Comparison of ENCODE assay signal across 2 cellular contexts in the genomic region with DNA sequence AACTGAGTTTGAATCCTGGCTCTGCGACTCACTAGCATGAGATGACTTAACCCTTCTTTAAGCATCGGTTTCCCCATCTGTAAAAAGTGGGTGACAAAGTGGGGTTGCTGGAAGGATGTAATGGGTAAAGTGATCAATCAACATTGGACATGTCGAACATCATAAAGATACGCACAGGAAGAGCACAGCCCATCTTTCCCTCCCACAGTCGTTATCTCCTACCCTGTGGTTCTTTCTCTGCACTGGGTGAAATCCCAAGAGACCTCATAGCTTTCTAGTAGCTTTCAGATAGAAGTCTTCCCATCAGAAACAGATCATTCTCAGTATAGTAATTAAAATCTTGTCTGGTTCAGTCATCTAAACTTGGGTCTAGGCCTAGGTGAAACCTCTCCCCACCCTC.
TF ChIP-seq lines count a peak whose summit lies in the region.

No MANE protein-coding gene starts in this region.

TF ChIP-seq in A549, 52 proteins besides CTCF, POLR2A, EP300 and RAD21:
- no peak for TF ChIP-seq SREBF2 (IDR thresholded peaks at IDR 0.05)
- TF ChIP-seq, protein P1, sequence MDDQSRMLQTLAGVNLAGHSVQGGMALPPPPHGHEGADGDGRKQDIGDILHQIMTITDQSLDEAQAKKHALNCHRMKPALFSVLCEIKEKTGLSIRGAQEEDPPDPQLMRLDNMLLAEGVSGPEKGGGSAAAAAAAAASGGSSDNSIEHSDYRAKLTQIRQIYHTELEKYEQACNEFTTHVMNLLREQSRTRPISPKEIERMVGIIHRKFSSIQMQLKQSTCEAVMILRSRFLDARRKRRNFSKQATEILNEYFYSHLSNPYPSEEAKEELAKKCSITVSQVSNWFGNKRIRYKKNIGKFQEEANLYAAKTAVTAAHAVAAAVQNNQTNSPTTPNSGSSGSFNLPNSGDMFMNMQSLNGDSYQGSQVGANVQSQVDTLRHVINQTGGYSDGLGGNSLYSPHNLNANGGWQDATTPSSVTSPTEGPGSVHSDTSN (IDR thresholded peaks at IDR 0.05) = no peak
- no peak for TF ChIP-seq CBX2 (IDR thresholded peaks at IDR 0.05; ENCODE audit: borderline replicate concordance, low read depth)
- TF ChIP-seq EHF (CRISPR knock-in tag; IDR thresholded peaks at IDR 0.05) = no peak
- TF ChIP-seq MAZ (IDR thresholded peaks at IDR 0.05; ENCODE audit: borderline replicate concordance, low read depth, low read length) = no peak

TF ChIP-seq in IMR-90, 13 proteins besides CTCF, POLR2A, EP300 and RAD21:
- TF ChIP-seq, protein P2, sequence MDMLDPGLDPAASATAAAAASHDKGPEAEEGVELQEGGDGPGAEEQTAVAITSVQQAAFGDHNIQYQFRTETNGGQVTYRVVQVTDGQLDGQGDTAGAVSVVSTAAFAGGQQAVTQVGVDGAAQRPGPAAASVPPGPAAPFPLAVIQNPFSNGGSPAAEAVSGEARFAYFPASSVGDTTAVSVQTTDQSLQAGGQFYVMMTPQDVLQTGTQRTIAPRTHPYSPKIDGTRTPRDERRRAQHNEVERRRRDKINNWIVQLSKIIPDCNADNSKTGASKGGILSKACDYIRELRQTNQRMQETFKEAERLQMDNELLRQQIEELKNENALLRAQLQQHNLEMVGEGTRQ (IDR thresholded peaks at IDR 0.05; ENCODE audit: low read depth, low read length) = no peak
- TF ChIP-seq BHLHE40 (IDR thresholded peaks at IDR 0.05; ENCODE audit: low read depth, low read length) (no peak), CEBPB (IDR thresholded peaks at IDR 0.05; ENCODE audit: low read depth, low read length) (no peak), MAZ (IDR thresholded peaks at IDR 0.05; ENCODE audit: borderline replicate concordance, low read depth, low read length) (no peak), RCOR1 (IDR thresholded peaks at IDR 0.05; ENCODE audit: insufficient replicate concordance, low read length) (no peak), SMC3 (IDR thresholded peaks at IDR 0.05; ENCODE audit: low read depth, low read length) (no peak), MXI1 (IDR thresholded peaks at IDR 0.05; ENCODE audit: borderline replicate concordance, low read depth, low read length) (no peak), CHD1 (IDR thresholded peaks at IDR 0.05; ENCODE audit: low read depth, low read length) (no peak), FOS (IDR thresholded peaks at IDR 0.05; ENCODE audit: low read depth, low read length) (no peak), NFE2L2 (IDR thresholded peaks at IDR 0.05; ENCODE audit: low read depth, low read length) (no peak), RFX5 (IDR thresholded peaks at IDR 0.05; ENCODE audit: low read depth, low read length) (no peak), MAFK (IDR thresholded peaks at IDR 0.05; ENCODE audit: low read depth, low read length) (no peak)
- TF ChIP-seq, protein P3, sequence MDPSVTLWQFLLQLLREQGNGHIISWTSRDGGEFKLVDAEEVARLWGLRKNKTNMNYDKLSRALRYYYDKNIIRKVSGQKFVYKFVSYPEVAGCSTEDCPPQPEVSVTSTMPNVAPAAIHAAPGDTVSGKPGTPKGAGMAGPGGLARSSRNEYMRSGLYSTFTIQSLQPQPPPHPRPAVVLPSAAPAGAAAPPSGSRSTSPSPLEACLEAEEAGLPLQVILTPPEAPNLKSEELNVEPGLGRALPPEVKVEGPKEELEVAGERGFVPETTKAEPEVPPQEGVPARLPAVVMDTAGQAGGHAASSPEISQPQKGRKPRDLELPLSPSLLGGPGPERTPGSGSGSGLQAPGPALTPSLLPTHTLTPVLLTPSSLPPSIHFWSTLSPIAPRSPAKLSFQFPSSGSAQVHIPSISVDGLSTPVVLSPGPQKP (IDR thresholded peaks at IDR 0.05; ENCODE audit: borderline replicate concordance, low read depth, low read length) = no peak
TF ChIP-seq in IMR-90: peak in this region for 0.
